ENCODE assay signal across 8 cellular contexts in genomic region chr10:43781480-43782361, GRCh38.
DNase-seq lines count a peak whose midpoint lies in the region; ATAC-seq and TF ChIP-seq lines count a peak whose summit lies in the region.
"Had no signal": no experiment of that assay in that cellular context is flagged by ENCODE, and none has a peak within 500 bp of the region (broad histone marks: within the 10 kb centered on the region; RNA-seq: fewer than 3 reads in every experiment).

No MANE protein-coding gene starts in this region.

- WGBS in body of pancreas, 2 donors: 44 to 46% methylated on average over 6 of the region's 6 CpGs
- 74 to 87% (median 85%) methylated on average over 6 of the region's 6 CpGs for WGBS in ovary, 3 donors

- H3K9me3 Mint-ChIP-seq in GM23338: no peaks in the 10 kb centered on the region; the same call in 2 of the 3 replicates

- ATAC-seq in GM18909 (IDR thresholded peaks at IDR 0.05; ENCODE audit: poor library complexity, unreplicated experiment) (peak; percentile 65), body of pancreas (peak; percentile 82), GM23338 (no peak)

- H3K9ac ChIP-seq in MM.1S (ENCODE audit: low read length): peak overlapping the region; percentile 39

- no peaks in the 10 kb centered on the region for H4K20me1 ChIP-seq in MM.1S (ENCODE audit: insufficient read depth, low read length)
- H4K20me1 ChIP-seq in GM23338 (replicated peaks; ENCODE audit: insufficient read depth): no peaks in the 10 kb centered on the region

- H3K79me2 ChIP-seq in MM.1S (ENCODE audit: low read length) (no peaks in the 10 kb centered on the region), GM23338 (replicated peaks; ENCODE audit: insufficient read depth) (no peaks in the 10 kb centered on the region)

- peak overlapping the region; percentile 30 for H3K4me3 ChIP-seq in MM.1S (ENCODE audit: low read length)
- no peak overlapping the region for H3K4me3 ChIP-seq in body of pancreas
- H3K4me3 ChIP-seq in ovary: no peak overlapping the region
- H3K4me3 ChIP-seq in GM23338: no peak overlapping the region
- H3K4me3 ChIP-seq: SK-N-MC had no signal

- no peak overlapping the region for H3K27ac Mint-ChIP-seq in GM23338

- H3K27me3 ChIP-seq in MM.1S (replicated peaks; ENCODE audit: insufficient read depth, low read length) (no peaks in the 10 kb centered on the region), body of pancreas (no peaks in the 10 kb centered on the region), ovary (no peaks in the 10 kb centered on the region), GM23338 (ENCODE audit: insufficient read depth) (no peaks in the 10 kb centered on the region)

- H3K27ac ChIP-seq in MM.1S (ENCODE audit: low read length) (peak overlapping the region; percentile 80), body of pancreas (peak overlapping the region; percentile 47 to 73 (median 60)), ovary (no peak overlapping the region), GM23338 (ENCODE audit: low read depth) (no peak overlapping the region)
- H3K27ac ChIP-seq: SK-N-MC had no signal

- TF ChIP-seq CTCF in MM.1S (IDR thresholded peaks at IDR 0.05; ENCODE audit: low read length) (no peak), body of pancreas (IDR thresholded peaks at IDR 0.05) (no peak), ovary (IDR thresholded peaks at IDR 0.05) (no peak), GM23338 (conservative IDR thresholded peaks at IDR 0.05; ENCODE audit: low read depth in 2 of 2) (no peak)

- H3K4me3 Mint-ChIP-seq in GM23338: no peak overlapping the region

- no peaks in the 10 kb centered on the region for H3K36me3 Mint-ChIP-seq in GM23338 (ENCODE audit: low read depth)

- H3K9me3 ChIP-seq in MM.1S (replicated peaks; ENCODE audit: insufficient read depth, low read length) (no peaks in the 10 kb centered on the region), body of pancreas (no peaks in the 10 kb centered on the region), ovary (no peaks in the 10 kb centered on the region)

- H2AFZ ChIP-seq in MM.1S (ENCODE audit: low read length) (peak overlapping the region; percentile 54), GM23338 (no peak overlapping the region)

- H3K9me2 ChIP-seq in MM.1S (replicated peaks; ENCODE audit: insufficient read depth, low read length) (no peaks in the 10 kb centered on the region), GM23338 (ENCODE audit: insufficient read depth) (0 out of 2 replicates have a peak, but pooled peaks cover 3% of the 10 kb centered on the region)

- intact Hi-C loops in body of pancreas (cut with DNase I): loop anchor here (10.0 kb wide), 1 partner anchor 87 kb away; no protein-coding TSS in a partner anchor
- intact Hi-C loops in ovary (cut with DNase I): no loop called here

- TF ChIP-seq EP300 in ovary (IDR thresholded peaks at IDR 0.05): no peak

- peaks cover 44% of the 10 kb centered on the region for H3K4me1 ChIP-seq in MM.1S (ENCODE audit: low read length)
- H3K4me1 ChIP-seq in body of pancreas: peaks cover 14% of the 10 kb centered on the region
- H3K4me1 ChIP-seq in ovary (ENCODE audit: insufficient read depth): no peaks in the 10 kb centered on the region
- no peaks in the 10 kb centered on the region for H3K4me1 ChIP-seq in GM23338 (ENCODE audit: insufficient read depth)

- H3K4me2 ChIP-seq in MM.1S (ENCODE audit: low read depth, low read length) (peak overlapping the region; percentile 70), GM23338 (no peak overlapping the region)

- DNase-seq in MM.1S: peak; percentile 87
- peak; percentile 28 to 64 (median 59) for DNase-seq in body of pancreas
- peak; percentile 27 to 35 for DNase-seq in stimulated activated CD4-positive, alpha-beta T cell treated with anti-CD3 and anti-CD28 coated beads, Interleukin-4, amount 100 ng/mL, for 48 hours (ENCODE audit: low read depth in 2 of 2)
- no peak for DNase-seq in ovary
- no peak for DNase-seq in cerebellar nuclear complex (lab: John Stamatoyannopoulos, UW)
- DNase-seq in GM23338 (ENCODE audit: low spot score): no peak

- no peaks in the 10 kb centered on the region for H3K27me3 Mint-ChIP-seq in GM23338 (ENCODE audit: insufficient read depth, low read depth, poor library complexity)

- H3K4me1 Mint-ChIP-seq in GM23338: no peaks in the 10 kb centered on the region

- no peaks in the 10 kb centered on the region for H3K36me3 ChIP-seq in MM.1S (replicated peaks; ENCODE audit: insufficient read depth, low read length)
- H3K36me3 ChIP-seq in body of pancreas (replicated peaks in 1 of 2; ENCODE audit: insufficient read depth in 1 of 2, low read depth in 2 of 2): no peaks in the 10 kb centered on the region
- H3K36me3 ChIP-seq in ovary: no peaks in the 10 kb centered on the region
- no peaks in the 10 kb centered on the region for H3K36me3 ChIP-seq in GM23338 (ENCODE audit: insufficient read depth)

- no peak for TF ChIP-seq POLR2A in body of pancreas (IDR thresholded peaks at IDR 0.05)
- no peak for TF ChIP-seq POLR2A in ovary (IDR thresholded peaks at IDR 0.05)

- H3F3A ChIP-seq in MM.1S (ENCODE audit: insufficient read depth, low read length) (peaks cover 13% of the 10 kb centered on the region), GM23338 (replicated peaks; ENCODE audit: low read depth) (no peaks in the 10 kb centered on the region)

TF ChIP-seq in GM23338, 12 proteins besides CTCF, POLR2A, EP300 and RAD21 (continues in another document):
- TF ChIP-seq EZH2phosphoT487 (IDR thresholded peaks at IDR 0.05; ENCODE audit: unreplicated experiment): no peak
- no peak for TF ChIP-seq STAT1 (IDR thresholded peaks at IDR 0.05; ENCODE audit: unreplicated experiment)
- no peak for TF ChIP-seq REST (IDR thresholded peaks at IDR 0.05; ENCODE audit: unreplicated experiment)

Comparison
In these comparisons a context has a peak if more than half of its experiments do, and no peak if none do; other contexts are left out.
1. DNase-seq: peak in MM.1S (single experiment), body of pancreas (4 of 4) and stimulated activated CD4-positive, alpha-beta T cell treated with anti-CD3 and anti-CD28 coated beads, Interleukin-4, amount 100 ng/mL, for 48 hours (2 of 2); none in ovary (0 of 5), cerebellar nuclear complex (0 of 2) and GM23338 (single experiment).
2. H3K27ac ChIP-seq: peak in MM.1S (single experiment) and body of pancreas (4 of 4); none in ovary (0 of 2) and GM23338 (single experiment).